ENCODE assay signal across 25 cellular contexts in genomic region chr4:159549092-159549491, GRCh38.
DNase-seq lines count a peak whose midpoint lies in the region; ATAC-seq and TF ChIP-seq lines count a peak whose summit lies in the region.
"Had no signal": no experiment of that assay in that cellular context is flagged by ENCODE, and none has a peak within 500 bp of the region (broad histone marks: within the 10 kb centered on the region; RNA-seq: fewer than 3 reads in every experiment).

No MANE protein-coding gene starts in this region.

- H3K9me3 ChIP-seq in gastroesophageal sphincter (no peaks in the 10 kb centered on the region), skeletal muscle satellite cell (replicated peaks; ENCODE audit: low read length) (no peaks in the 10 kb centered on the region)
- H3K9me3 ChIP-seq: lower lobe of right lung, neutrophil, upper lobe of right lung had no signal

- WGBS in gastroesophageal sphincter (ENCODE audit: low coverage in 1 of 2), 2 donors = 73 to 90% methylated on average over 2 of the region's 2 CpGs

- peak; percentile 13 for DNase-seq in HS-5 (ENCODE audit: low read depth)
- DNase-seq in T1000 (lab: John Stamatoyannopoulos, UW) = peak; percentile 4
- no peak for DNase-seq in AG08395 (ENCODE audit: low spot score)
- no peak for DNase-seq in medulla oblongata (ENCODE audit: extremely low spot score)
- DNase-seq: activated T-cell treated with anti-CD3 and anti-CD28 coated beads, Interleukin-2, amount 50 U/mL, for 24 hours; C1 segment of cervical spinal cord; H9; hypothalamus; islet precursor cell; Karpas-422; lower lobe of right lung; NCI-H1092; NCI-H187 treated with DMSO at 0.1 percent for 48 hours; NCI-H2227 treated with DMSO at 0.1 percent for 48 hours; NCI-H748 treated with DMSO at 0.1 percent for 48 hours; retina; Right ventricle myocardium superior; stimulated activated CD8-positive, alpha-beta memory T cell treated with anti-CD3 and anti-CD28 coated beads, Interleukin-4, amount 100 ng/mL, for 48 hours; upper lobe of right lung had no signal

- TF ChIP-seq CTCF in gastroesophageal sphincter (IDR thresholded peaks at IDR 0.05) = no peak

- H3K27ac ChIP-seq in gastroesophageal sphincter = no peak overlapping the region
- H3K27ac ChIP-seq: cardiac muscle cell, lower lobe of right lung, neutrophil, upper lobe of right lung had no signal

- H3K4me1 ChIP-seq in gastroesophageal sphincter = no peaks in the 10 kb centered on the region
- H3K4me1 ChIP-seq in skeletal muscle satellite cell (ENCODE audit: control insufficient read depth, insufficient read depth, low read length) = peaks cover 25% of the 10 kb centered on the region
- H3K4me1 ChIP-seq: lower lobe of right lung, upper lobe of right lung had no signal

- no peak for TF ChIP-seq EP300 in gastroesophageal sphincter (IDR thresholded peaks at IDR 0.05)

- peak overlapping the region; percentile 29 for H3K4me2 ChIP-seq in skeletal muscle satellite cell (ENCODE audit: low read length)

- ATAC-seq in gastroesophageal sphincter = peak; percentile 22
- no peak for ATAC-seq in HG02884 (IDR thresholded peaks at IDR 0.05; ENCODE audit: unreplicated experiment)
- ATAC-seq: activated CD4-positive, CD25-positive, alpha-beta regulatory T cell treated with anti-CD3 and anti-CD28 coated beads, Interleukin-2, amount 50 U/mL, for 24 hours; lower lobe of right lung; upper lobe of right lung had no signal

- H3K9ac ChIP-seq in skeletal muscle satellite cell (ENCODE audit: low read depth, low read length) = no peak overlapping the region

- H3K27me3 ChIP-seq in gastroesophageal sphincter (peaks cover 6% of the 10 kb centered on the region), skeletal muscle satellite cell (ENCODE audit: control insufficient read depth, insufficient read depth, low read length) (no peaks in the 10 kb centered on the region)
- H3K27me3 ChIP-seq: cardiac muscle cell, neutrophil, upper lobe of right lung had no signal

- no peak overlapping the region for H3K4me3 ChIP-seq in gastroesophageal sphincter
- H3K4me3 ChIP-seq in skeletal muscle satellite cell (ENCODE audit: low read length) = no peak overlapping the region
- H3K4me3 ChIP-seq: cardiac muscle cell, lower lobe of right lung, upper lobe of right lung had no signal

- H3K36me3 ChIP-seq in gastroesophageal sphincter (no peaks in the 10 kb centered on the region), skeletal muscle satellite cell (ENCODE audit: insufficient read depth, low read length) (no peaks in the 10 kb centered on the region)
- H3K36me3 ChIP-seq: cardiac muscle cell, lower lobe of right lung, neutrophil, upper lobe of right lung had no signal

- TF ChIP-seq POLR2A in gastroesophageal sphincter (IDR thresholded peaks at IDR 0.05) = no peak

Comparison
In these comparisons a context has a peak if more than half of its experiments do, and no peak if none do; other contexts are left out.
1. DNase-seq: peak in HS-5 (single experiment) and T1000 (single experiment); none in AG08395 (single experiment) and medulla oblongata (single experiment).